In the genomic region with DNA sequence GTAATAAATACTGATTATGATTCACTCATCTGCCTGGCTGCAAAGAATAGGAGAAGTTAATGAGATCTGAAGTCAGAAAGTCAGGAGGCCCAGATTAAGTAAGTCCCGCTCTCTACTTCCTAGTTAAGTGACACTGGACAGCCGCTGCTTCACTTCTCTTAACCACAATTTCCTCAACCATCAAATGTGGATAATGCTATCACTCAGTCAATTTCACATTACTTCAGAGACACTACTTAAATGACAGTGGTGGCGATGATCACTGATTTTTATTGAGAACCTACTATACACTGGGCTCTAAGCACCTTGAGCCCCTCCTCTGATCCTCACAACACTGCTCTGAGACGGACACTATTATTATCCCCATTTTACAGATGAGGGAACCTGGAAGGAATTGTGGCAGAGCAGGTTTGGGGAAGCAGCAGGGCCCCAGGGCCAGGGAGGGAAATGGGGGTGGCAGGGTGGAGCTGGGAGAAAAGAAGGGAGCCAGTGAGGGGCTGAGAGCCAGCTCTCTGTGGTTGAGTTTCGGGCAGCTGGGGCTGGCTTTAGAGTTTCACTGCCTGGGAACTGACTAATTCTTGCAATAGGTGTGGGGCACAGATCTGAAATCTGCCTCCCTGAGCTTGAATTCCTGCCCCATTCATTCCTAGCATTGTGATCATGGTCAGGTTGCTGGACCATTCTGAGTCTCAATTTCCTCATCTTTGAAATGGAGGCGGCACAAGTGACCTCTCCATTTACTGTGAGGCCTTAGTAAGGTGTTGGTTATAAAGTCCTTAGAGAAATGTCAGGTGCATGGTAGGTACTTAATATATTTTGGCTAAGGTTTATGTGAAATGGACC, we compare ENCODE assay signal across 12 cellular contexts. TPM values are rescaled to one million over a fixed set of nuclear protein-coding genes. Genes with fewer than 3 reads are reported as not detected.
A peak's percentile ranks its signal among the peaks of the same experiment; 100 is the strongest.
DNase-seq lines count a peak whose midpoint lies in the region; ATAC-seq, FAIRE-seq and TF ChIP-seq lines count a peak whose summit lies in the region.
"Had no signal": no experiment of that assay in that cellular context is flagged by ENCODE, and none has a peak within 500 bp of the region (broad histone marks: within the 10 kb centered on the region; RNA-seq: fewer than 3 reads in every experiment).

No MANE protein-coding gene starts in this region.

- H3K36me3 ChIP-seq in bronchial epithelial cell (ENCODE audit: control insufficient read depth, insufficient read depth, low read length), result no peaks in the 10 kb centered on the region
- H3K36me3 ChIP-seq in small intestine (ENCODE audit: control insufficient read depth in 2 of 2, insufficient read depth in 2 of 2, low read length in 2 of 2), result no peaks in the 10 kb centered on the region

- no peaks in the 10 kb centered on the region for H3K9me3 Mint-ChIP-seq in activated CD4-positive, alpha-beta T cell treated with anti-CD3 and anti-CD28 coated beads for 36 hours (ENCODE audit: low read depth)

- peak overlapping the region; percentile 15 to 38 for H3K27ac ChIP-seq in small intestine (ENCODE audit: low read depth in 1 of 2, low read length in 1 of 2)
- H3K27ac ChIP-seq: VCaP had no signal

- FAIRE-seq in bronchial epithelial cell (lab: Jason Lieb, UNC), result no peak
- no peak for FAIRE-seq in small intestine (lab: Jason Lieb, UNC)
- FAIRE-seq: A204.1 had no signal

- 75 to 79% (median 75%) methylated on average over 6 of the region's 6 CpGs for WGBS in small intestine, 3 donors

- peak; percentile 33 for DNase-seq in activated CD4-positive, alpha-beta T cell treated with anti-CD3 and anti-CD28 coated beads for 36 hours
- no peak for DNase-seq in activated CD4-positive, alpha-beta T cell treated with anti-CD3 and anti-CD28 coated beads for 4 hours
- DNase-seq in OCI-M1 (lab: John Stamatoyannopoulos, UW) (peak; percentile 74), bronchial epithelial cell (ENCODE audit: low read depth) (peak; percentile 27), small intestine (no peak), epidermal melanocyte (ENCODE audit: insufficient read length, low spot score) (no peak), 8988T (no peak), iPS-NIHi7 (ENCODE audit: extremely low spot score) (no peak)
- DNase-seq: NCI-H748 treated with DMSO at 0.1 percent for 48 hours; stimulated activated naive CD4-positive, alpha-beta T cell had no signal

- no peaks in the 10 kb centered on the region for H3K9me3 ChIP-seq in small intestine (ENCODE audit: control insufficient read depth, low read depth)

- no peak for TF ChIP-seq CTCF in bronchial epithelial cell (IDR thresholded peaks at IDR 0.05; ENCODE audit: insufficient read depth, low read length, severe bottlenecking)

- H3K36me3 Mint-ChIP-seq in activated CD4-positive, alpha-beta T cell treated with anti-CD3 and anti-CD28 coated beads for 36 hours (ENCODE audit: low read depth), result peaks cover 13% of the 10 kb centered on the region

- H3K27me3 Mint-ChIP-seq in activated CD4-positive, alpha-beta T cell treated with anti-CD3 and anti-CD28 coated beads for 36 hours, result no peaks in the 10 kb centered on the region

- POLR2A ChIA-PET in activated CD4-positive, alpha-beta T cell treated with anti-CD3 and anti-CD28 coated beads for 36 hours (lab: Charles Lee), result interaction anchor here (0.6 to 1.0 kb wide), 3 partner anchors 10 to 161 kb away, joined by 3 to 4 read pairs (median 3); no protein-coding TSS in a partner anchor

- CTCF ChIA-PET in activated CD4-positive, alpha-beta T cell treated with anti-CD3 and anti-CD28 coated beads for 36 hours (lab: Charles Lee), result interaction anchor here (0.6 to 9.3 kb wide), 5 partner anchors 20 to 129 kb away, joined by 3 to 82 read pairs (median 4); no protein-coding TSS in a partner anchor

- H3K4me1 Mint-ChIP-seq in activated CD4-positive, alpha-beta T cell treated with anti-CD3 and anti-CD28 coated beads for 36 hours, result peaks cover 48% of the 10 kb centered on the region

- H3K27me3 ChIP-seq in bronchial epithelial cell (ENCODE audit: control insufficient read depth, insufficient read depth, low read length) (peaks cover 3% of the 10 kb centered on the region), small intestine (ENCODE audit: control insufficient read depth in 2 of 2, insufficient read depth in 2 of 2, low read length in 2 of 2) (no peaks in the 10 kb centered on the region)

- H3K4me1 ChIP-seq in small intestine (ENCODE audit: control insufficient read depth in 2 of 2, insufficient read depth in 1 of 2, low read depth in 1 of 2, low read length in 1 of 2), result peaks cover 3 to 5% of the 10 kb centered on the region in 2 donors

- intact Hi-C loops in activated CD4-positive, alpha-beta T cell treated with anti-CD3 and anti-CD28 coated beads for 36 hours (cut with DNase I, micrococcal nuclease), result loop anchor here (1.0 to 10.0 kb wide), 3 partner anchors 11 to 429 kb away; partner anchors contain the start of gene ZNF436 (in 1 of the 2)

- no peak overlapping the region for H3K27ac Mint-ChIP-seq in activated CD4-positive, alpha-beta T cell treated with anti-CD3 and anti-CD28 coated beads for 36 hours

- no peak overlapping the region for H3K4me3 ChIP-seq in bronchial epithelial cell (ENCODE audit: low read depth, low read length)
- H3K4me3 ChIP-seq in small intestine (ENCODE audit: low read depth in 1 of 2, low read length in 2 of 2), result no peak overlapping the region

- ATAC-seq in activated CD4-positive, alpha-beta T cell treated with anti-CD3 and anti-CD28 coated beads for 36 hours, result peak; percentile 30

- no peak overlapping the region for H3K4me3 Mint-ChIP-seq in activated CD4-positive, alpha-beta T cell treated with anti-CD3 and anti-CD28 coated beads for 36 hours

RNA-seq across cellular contexts. Expression of gene E2F2, which starts 2.5 kb away (rescaled TPM):
- 10 to 100 TPM; 25.0 to 32.0 TPM for total RNA-seq in activated CD4-positive, alpha-beta T cell treated with anti-CD3 and anti-CD28 coated beads for 36 hours
- under 0.01 and 0.38 TPM in 2 replicates for total RNA-seq in bronchial epithelial cell
- 1 to 10 TPM; 1.9 to 4.0 (median 2.2) TPM for polyA plus RNA-seq in small intestine

RNA-seq across cellular contexts. Expression of gene ID3, which starts 25.8 kb away (rescaled TPM):
- 10 to 100 TPM; 42.6 to 43.9 TPM for total RNA-seq in activated CD4-positive, alpha-beta T cell treated with anti-CD3 and anti-CD28 coated beads for 36 hours
- 36.5 and 47.4 TPM in 2 replicates for total RNA-seq in bronchial epithelial cell
- 100 to 1,000 TPM in 2 of 3 donors, 10 to 100 TPM in 1; 78.1 to 135 (median 115) TPM for polyA plus RNA-seq in small intestine

RNA-seq across cellular contexts. Expression of gene ASAP3, which starts 49.5 kb away (rescaled TPM):
- total RNA-seq in activated CD4-positive, alpha-beta T cell treated with anti-CD3 and anti-CD28 coated beads for 36 hours, result under 1 TPM; 0.37 to 0.57 TPM
- 1.8 and 21.4 TPM in 2 replicates for total RNA-seq in bronchial epithelial cell
- 1 to 10 TPM; 1.9 to 8.6 (median 2.2) TPM for polyA plus RNA-seq in small intestine

Comparison
In these comparisons a context has a peak if more than half of its experiments do, and no peak if none do; other contexts are left out.
1. DNase-seq: peak in activated CD4-positive, alpha-beta T cell treated with anti-CD3 and anti-CD28 coated beads for 36 hours (single experiment), OCI-M1 (single experiment) and bronchial epithelial cell (single experiment); none in activated CD4-positive, alpha-beta T cell treated with anti-CD3 and anti-CD28 coated beads for 4 hours (0 of 2), small intestine (single experiment), epidermal melanocyte (single experiment), 8988T (single experiment) and iPS-NIHi7 (single experiment).
2. RNA of gene E2F2, which starts 2.5 kb away (total RNA-seq): 25.0 to 32.0 TPM in activated CD4-positive, alpha-beta T cell treated with anti-CD3 and anti-CD28 coated beads for 36 hours; under 0.01 to 0.38 TPM in bronchial epithelial cell; every median in the first group is over 10 times any median in the second.